ENCODE assay signal across 11 cellular contexts in genomic region chr1:99599678-99600175, GRCh38. TPM values are rescaled to one million over a fixed set of nuclear protein-coding genes. Genes with fewer than 3 reads are reported as not detected.
DNase-seq lines count a peak whose midpoint lies in the region; ATAC-seq and TF ChIP-seq lines count a peak whose summit lies in the region.
"Had no signal": no experiment of that assay in that cellular context is flagged by ENCODE, and none has a peak within 500 bp of the region (broad histone marks: within the 10 kb centered on the region; RNA-seq: fewer than 3 reads in every experiment).

No MANE protein-coding gene starts in this region.

- H3K27me3 ChIP-seq in gastroesophageal sphincter = no peaks in the 10 kb centered on the region
- H3K27me3 ChIP-seq in psoas muscle (ENCODE audit: insufficient read depth in 3 of 3, low read length in 2 of 3) = no peaks in the 10 kb centered on the region

- H3K9me3 ChIP-seq in gastroesophageal sphincter (no peaks in the 10 kb centered on the region), psoas muscle (no peaks in the 10 kb centered on the region)

- H3K36me3 ChIP-seq in gastroesophageal sphincter (no peaks in the 10 kb centered on the region), psoas muscle (ENCODE audit: insufficient read depth in 1 of 2, low read depth in 1 of 2) (no peaks in the 10 kb centered on the region)

- TF ChIP-seq CTCF in gastroesophageal sphincter (IDR thresholded peaks at IDR 0.05) (no peak), psoas muscle (IDR thresholded peaks at IDR 0.05) (no peak)

- intact Hi-C loops in psoas muscle (cut with DNase I) = no loop called here
- intact Hi-C loops in activated T-helper 2 cell treated with anti-CD3 and anti-CD28 coated beads, Interferon-gamma antibody, Interleukin-2, Interleukin-4, amounts not matched to agents 10 μg/mL and 5 μg/mL and 100 μg/mL, durations not matched to agents 14 hours and 24 hours and 36 hours (cut with micrococcal nuclease) = no loop called here

- WGBS in gastroesophageal sphincter (ENCODE audit: low coverage in 1 of 2), 2 donors = 49 to 100% methylated on average over 3 to 4 of the region's 5 CpGs
- 56 to 72% (median 61%) methylated on average over 5 of the region's 5 CpGs for WGBS in psoas muscle, 3 donors

- H3K9me3 Mint-ChIP-seq in activated T-helper 2 cell treated with anti-CD3 and anti-CD28 coated beads, Interferon-gamma antibody, Interleukin-2, Interleukin-4, amounts not matched to agents 10 μg/mL and 5 μg/mL and 100 μg/mL, durations not matched to agents 14 hours and 24 hours and 36 hours = no peaks in the 10 kb centered on the region

- H3K36me3 Mint-ChIP-seq in activated T-helper 2 cell treated with anti-CD3 and anti-CD28 coated beads, Interferon-gamma antibody, Interleukin-2, Interleukin-4, amounts not matched to agents 10 μg/mL and 5 μg/mL and 100 μg/mL, durations not matched to agents 14 hours and 24 hours and 36 hours (ENCODE audit: low read depth) = no peaks in the 10 kb centered on the region

- DNase-seq in GM03348 (ENCODE audit: low spot score) (peak; percentile 78), SW 1271 (lab: John Stamatoyannopoulos, UW) (peak; percentile 19 to 55), psoas muscle (peak; percentile 54 to 59), NCI-H446 treated with DMSO at 0.1 percent for 48 hours (lab: John Stamatoyannopoulos, UW) (no peak), T-helper 1 cell (no peak), activated gamma-delta T cell treated with Interleukin-2 at 50 U/mL for 16 hours (no peak)
- no peak for DNase-seq in activated T-helper 2 cell treated with anti-CD3 and anti-CD28 coated beads, Interferon-gamma antibody, Interleukin-2, Interleukin-4, amounts not matched to agents 10 μg/mL and 5 μg/mL and 100 μg/mL, durations not matched to agents 14 hours and 24 hours and 36 hours (ENCODE audit: low spot score)
- DNase-seq: activated CD8-positive, alpha-beta memory T cell treated with anti-CD3 and anti-CD28 coated beads for 24 hours; MM.1S; SIG-M5 had no signal

- H3K27ac ChIP-seq in gastroesophageal sphincter (peak overlapping the region in 2 of 4 donors; percentile 10 to 18), psoas muscle (no peak overlapping the region)

- TF ChIP-seq EP300 in gastroesophageal sphincter (IDR thresholded peaks at IDR 0.05) = no peak

- H3K4me1 Mint-ChIP-seq in activated T-helper 2 cell treated with anti-CD3 and anti-CD28 coated beads, Interferon-gamma antibody, Interleukin-2, Interleukin-4, amounts not matched to agents 10 μg/mL and 5 μg/mL and 100 μg/mL, durations not matched to agents 14 hours and 24 hours and 36 hours (ENCODE audit: low read depth) = no peaks in the 10 kb centered on the region

- no peak overlapping the region for H3K4me3 ChIP-seq in gastroesophageal sphincter
- no peak overlapping the region for H3K4me3 ChIP-seq in psoas muscle

- no peaks in the 10 kb centered on the region for H3K27me3 Mint-ChIP-seq in activated T-helper 2 cell treated with anti-CD3 and anti-CD28 coated beads, Interferon-gamma antibody, Interleukin-2, Interleukin-4, amounts not matched to agents 10 μg/mL and 5 μg/mL and 100 μg/mL, durations not matched to agents 14 hours and 24 hours and 36 hours (ENCODE audit: low read depth)

- no peak overlapping the region for H3K27ac Mint-ChIP-seq in activated T-helper 2 cell treated with anti-CD3 and anti-CD28 coated beads, Interferon-gamma antibody, Interleukin-2, Interleukin-4, amounts not matched to agents 10 μg/mL and 5 μg/mL and 100 μg/mL, durations not matched to agents 14 hours and 24 hours and 36 hours

- TF ChIP-seq POLR2A in gastroesophageal sphincter (IDR thresholded peaks at IDR 0.05) = no peak

- ATAC-seq in gastroesophageal sphincter (peak; percentile 66), psoas muscle (peak in 3 of 4 donors; percentile 46 to 75 (median 49))

- H3K4me3 Mint-ChIP-seq in activated T-helper 2 cell treated with anti-CD3 and anti-CD28 coated beads, Interferon-gamma antibody, Interleukin-2, Interleukin-4, amounts not matched to agents 10 μg/mL and 5 μg/mL and 100 μg/mL, durations not matched to agents 14 hours and 24 hours and 36 hours (ENCODE audit: low read depth) = no peak overlapping the region

- H3K4me1 ChIP-seq in gastroesophageal sphincter (peaks cover 0 to 19% (median 3%) of the 10 kb centered on the region in 3 donors), psoas muscle (no peaks in the 10 kb centered on the region)

RNA-seq across cellular contexts. Expression of gene PALMD, which starts 46.2 kb away (rescaled TPM):
- total RNA-seq in gastroesophageal sphincter (10 to 100 TPM; 11.7 to 46.7 (median 23.8) TPM), psoas muscle (100 to 1,000 TPM in 3 of 4 donors, 10 to 100 TPM in 1; 46.2 to 219 (median 113) TPM)
- polyA plus RNA-seq in psoas muscle = 100 to 1,000 TPM in 1 of 3 donors, 10 to 100 TPM in 2; 54.4 to 130 (median 59.4) TPM
- not detected in 2 replicates for total RNA-seq in activated T-helper 2 cell treated with anti-CD3 and anti-CD28 coated beads, Interferon-gamma antibody, Interleukin-2, Interleukin-4, amounts not matched to agents 10 μg/mL and 5 μg/mL and 100 μg/mL, durations not matched to agents 14 hours and 24 hours and 36 hours

Comparison
In these comparisons a context has a peak if more than half of its experiments do, and no peak if none do; other contexts are left out.
1. DNase-seq: peak in GM03348 (single experiment), SW 1271 (2 of 2) and psoas muscle (2 of 2); none in NCI-H446 treated with DMSO at 0.1 percent for 48 hours (single experiment), T-helper 1 cell (0 of 5), activated T-helper 2 cell treated with anti-CD3 and anti-CD28 coated beads, Interferon-gamma antibody, Interleukin-2, Interleukin-4, amounts not matched to agents 10 μg/mL and 5 μg/mL and 100 μg/mL, durations not matched to agents 14 hours and 24 hours and 36 hours (single experiment) and activated gamma-delta T cell treated with Interleukin-2 at 50 U/mL for 16 hours (single experiment).
2. RNA of gene PALMD, which starts 46.2 kb away (total RNA-seq): 46.2 to 219 TPM in psoas muscle and 11.7 to 46.7 TPM in gastroesophageal sphincter; not detected in activated T-helper 2 cell treated with anti-CD3 and anti-CD28 coated beads, Interferon-gamma antibody, Interleukin-2, Interleukin-4, amounts not matched to agents 10 μg/mL and 5 μg/mL and 100 μg/mL, durations not matched to agents 14 hours and 24 hours and 36 hours; every median in the first group is over 10 times any median in the second.